8 cellular contexts compared by ENCODE assay signal in the genomic region with DNA sequence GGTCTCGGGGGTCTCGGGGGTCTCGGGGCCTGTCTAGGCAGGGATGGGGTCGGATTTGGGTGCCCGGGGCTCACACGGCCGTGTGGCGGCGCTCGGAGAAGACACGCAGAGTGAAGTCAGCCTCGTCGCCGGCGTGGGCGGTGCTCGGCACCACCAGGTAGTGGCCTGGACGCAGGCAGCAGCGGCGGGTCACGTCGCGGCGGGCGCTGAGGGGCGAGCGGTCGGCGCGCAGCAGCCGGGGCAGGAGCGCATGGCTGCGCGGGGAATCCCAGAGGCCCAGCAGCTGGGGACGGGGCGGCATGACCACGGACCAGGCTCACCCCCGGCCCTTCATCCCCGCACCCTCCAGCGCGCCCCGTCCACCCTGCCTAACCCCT. TPM values are rescaled to one million over a fixed set of nuclear protein-coding genes. Genes with fewer than 3 reads are reported as not detected.
A peak's percentile ranks its signal among the peaks of the same experiment; 100 is the strongest.
DNase-seq lines count a peak whose midpoint lies in the region; ATAC-seq and TF ChIP-seq lines count a peak whose summit lies in the region.

No MANE protein-coding gene starts in this region.

- peak; percentile 92 for DNase-seq in DMS53 (lab: John Stamatoyannopoulos, UW)
- DNase-seq in NCI-H345 treated with DMSO at 0.1 percent for 48 hours (lab: John Stamatoyannopoulos, UW; ENCODE audit: unreplicated experiment) = peak; percentile 30
- peak; percentile 67 to 77 for DNase-seq in activated T-cell treated with anti-CD3 and anti-CD28 coated beads, Interleukin-2, amount 50 U/mL, for 48 hours
- DNase-seq in germinal center (ENCODE audit: low spot score) = peak; percentile 57
- DNase-seq in sigmoid colon = peak; percentile 76
- DNase-seq in UCSD-AML1 (lab: John Stamatoyannopoulos, UW; ENCODE audit: unreplicated experiment) = no peak

- H3K27me3 ChIP-seq in sigmoid colon = no peaks in the 10 kb centered on the region

- H3K9me3 ChIP-seq in sigmoid colon = no peaks in the 10 kb centered on the region

- peaks cover 0 to 6% (median 1%) of the 10 kb centered on the region in 4 donors for H3K36me3 ChIP-seq in sigmoid colon

- TF ChIP-seq CTCF in sigmoid colon (IDR thresholded peaks at IDR 0.05) = no peak

- intact Hi-C loops in sigmoid colon (cut with DNase I) = loop anchor here (5.0 kb wide), 1 partner anchor 96 kb away; a partner anchor contains a TSS

- WGBS in sigmoid colon, 2 donors = 1 to 3% methylated on average over 42 of the region's 42 CpGs

- no peak for TF ChIP-seq POLR2A in sigmoid colon (IDR thresholded peaks at IDR 0.05)

- TF ChIP-seq EP300 in sigmoid colon (IDR thresholded peaks at IDR 0.05) = no peak

- peak overlapping the region; percentile 22 to 51 (median 40) for H3K4me3 ChIP-seq in sigmoid colon

- H3K4me1 ChIP-seq in sigmoid colon = peaks cover 0 to 15% (median 12%) of the 10 kb centered on the region in 4 donors

- peak overlapping the region; percentile 22 to 60 (median 45) for H3K27ac ChIP-seq in sigmoid colon

- no peak for ATAC-seq in GM18511 (IDR thresholded peaks at IDR 0.05; ENCODE audit: unreplicated experiment)
- ATAC-seq in GM18858 (IDR thresholded peaks at IDR 0.05; ENCODE audit: unreplicated experiment) = no peak

RNA-seq across cellular contexts. Expression of a gene that starts 8.2 kb away (rescaled TPM):
- total RNA-seq in sigmoid colon = 1 to 10 TPM in 1 of 4 donors, under 1 TPM in 2, not detected in 1; 0.33 to 3.0 (median 0.54) TPM
- polyA plus RNA-seq in sigmoid colon = 10 to 100 TPM in 1 of 3 donors, 1 to 10 TPM in 2; 5.3 to 14.3 (median 6.0) TPM

RNA-seq across cellular contexts. Expression of a gene that starts 37.3 kb away (rescaled TPM):
- not detected for total RNA-seq in sigmoid colon
- polyA plus RNA-seq in sigmoid colon = not detected

RNA-seq across cellular contexts. Expression of a gene that starts 53.0 kb away (rescaled TPM):
- total RNA-seq in sigmoid colon = 1 to 10 TPM in 1 of 4 donors, not detected in 3; 3.0 TPM
- 1 to 10 TPM in 1 of 3 donors, not detected in 2; 1.2 TPM for polyA plus RNA-seq in sigmoid colon
